ENCODE assay signal across 21 cellular contexts in the genomic region with DNA sequence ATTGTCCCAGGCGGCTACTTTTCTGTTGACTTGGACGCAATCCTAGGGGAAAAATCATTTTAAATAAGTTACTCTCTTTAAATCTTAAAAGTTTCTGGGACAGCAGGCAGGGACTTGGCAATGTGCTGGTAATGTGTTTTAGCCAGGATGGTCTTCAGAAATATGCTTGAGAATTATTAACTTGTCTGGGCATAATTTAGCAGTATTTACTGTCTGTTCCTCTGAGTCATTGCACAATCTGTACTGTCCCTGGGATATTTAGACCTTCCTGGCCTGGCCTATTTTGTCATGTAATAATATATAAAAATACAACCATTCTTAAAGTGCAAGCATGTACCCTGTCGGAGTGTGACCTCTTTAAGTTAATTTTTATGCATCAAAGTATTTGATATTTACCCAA.
"Had no signal": no experiment of that assay in that cellular context is flagged by ENCODE, and none has a peak within 500 bp of the region (broad histone marks: within the 10 kb centered on the region; RNA-seq: fewer than 3 reads in every experiment).

No MANE protein-coding gene starts in this region.

- H3K27ac ChIP-seq: ascending aorta, cardiac muscle cell, esophagus squamous epithelium, left lung, suprapubic skin had no signal

- H3K27me3 ChIP-seq: ascending aorta, cardiac muscle cell, esophagus squamous epithelium, left lung, suprapubic skin had no signal

- H3K9me3 ChIP-seq: ascending aorta, esophagus squamous epithelium, left lung, suprapubic skin had no signal

- H3K4me3 Mint-ChIP-seq: memory B cell; natural killer cell treated with Interleukin-12 subunit alpha and Interleukin-12 subunit beta and Interleukin-15 and Interleukin-18, amount 100 ng/mL, for 72 hours had no signal

- H3K36me3 ChIP-seq: ascending aorta, cardiac muscle cell, esophagus squamous epithelium, left lung, suprapubic skin had no signal

- FAIRE-seq: colon, endometrium, islet of Langerhans, small intestine had no signal

- H3K4me1 Mint-ChIP-seq: memory B cell had no signal

- DNase-seq: activated CD4-positive, alpha-beta T cell treated with anti-CD3 and anti-CD28 coated beads, Interleukin-2, amount 50 U/mL, for 1 hour; activated naive CD4-positive, alpha-beta T cell treated with Interleukin-2 at 50 U/mL for 16 hours; esophagus squamous epithelium; head of caudate nucleus; left lung; posterior cingulate gyrus; small intestine; stimulated activated CD4-positive, alpha-beta T cell treated with anti-CD3 and anti-CD28 coated beads, Interleukin-4, amount 100 ng/mL, for 24 hours; stimulated activated naive CD4-positive, alpha-beta T cell; T-helper 1 cell; T1000; trophoblast cell had no signal

- ATAC-seq: activated CD4-positive, CD25-positive, alpha-beta regulatory T cell treated with anti-CD3 and anti-CD28 coated beads, Interleukin-2, amount 50 U/mL, for 24 hours; left lung; natural killer cell treated with Interleukin-12 subunit alpha and Interleukin-12 subunit beta and Interleukin-15 and Interleukin-18, amount 100 ng/mL, for 72 hours had no signal

- H3K4me1 ChIP-seq: ascending aorta, esophagus squamous epithelium, left lung, suprapubic skin had no signal

- H3K27ac Mint-ChIP-seq: memory B cell; natural killer cell treated with Interleukin-12 subunit alpha and Interleukin-12 subunit beta and Interleukin-15 and Interleukin-18, amount 100 ng/mL, for 72 hours had no signal

- H3K36me3 Mint-ChIP-seq: memory B cell; natural killer cell treated with Interleukin-12 subunit alpha and Interleukin-12 subunit beta and Interleukin-15 and Interleukin-18, amount 100 ng/mL, for 72 hours had no signal

- H3K4me3 ChIP-seq: ascending aorta, cardiac muscle cell, esophagus squamous epithelium, left lung, suprapubic skin had no signal
